ENCODE assay signal across 17 cellular contexts in the genomic region with DNA sequence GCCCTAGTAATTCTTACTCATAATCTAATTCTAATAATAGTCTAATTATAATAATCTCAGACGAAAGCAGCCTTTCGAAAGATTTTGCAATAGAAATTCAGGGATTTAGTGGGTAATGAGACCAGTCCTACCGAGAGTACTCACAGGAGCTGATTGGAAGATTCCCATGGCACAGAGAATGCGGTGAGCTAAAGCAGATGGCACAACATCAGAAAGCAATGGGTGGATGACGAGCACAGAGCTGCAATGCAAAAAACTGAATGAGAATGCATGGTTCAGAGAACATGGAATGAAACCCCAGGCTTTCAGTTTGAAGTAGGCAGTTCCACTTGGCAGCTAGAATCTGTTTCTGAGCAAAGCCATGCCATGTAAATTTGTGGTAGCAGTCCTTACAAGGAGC.
DNase-seq lines count a peak whose midpoint lies in the region; ATAC-seq lines count a peak whose summit lies in the region.
"Had no signal": no experiment of that assay in that cellular context is flagged by ENCODE, and none has a peak within 500 bp of the region (broad histone marks: within the 10 kb centered on the region; RNA-seq: fewer than 3 reads in every experiment).

No MANE protein-coding gene starts in this region.

- ATAC-seq in left lobe of liver, result peak; percentile 58
- ATAC-seq: A549 had no signal

- H3K9me3 ChIP-seq in esophagus (ENCODE audit: control insufficient read depth in 2 of 2, insufficient read depth in 1 of 2, low read depth in 1 of 2, low read length in 1 of 2) (no peaks in the 10 kb centered on the region), SJCRH30 (replicated peaks) (no peaks in the 10 kb centered on the region)
- H3K9me3 ChIP-seq: A549, BLaER1 had no signal

- H3K36me3 ChIP-seq in esophagus (ENCODE audit: control insufficient read depth in 2 of 2, insufficient read depth in 2 of 2, low read length in 1 of 2) (no peaks in the 10 kb centered on the region), SJCRH30 (no peaks in the 10 kb centered on the region)
- H3K36me3 ChIP-seq: BLaER1 had no signal

- peak overlapping the region; percentile 0 to 12 for H3K27ac ChIP-seq in esophagus (ENCODE audit: low read depth in 2 of 2, low read length in 1 of 2)
- H3K27ac ChIP-seq in SJCRH30, result no peak overlapping the region
- H3K27ac ChIP-seq: 22Rv1, A549, BLaER1, GM23248 had no signal

- H3K4me1 ChIP-seq in esophagus (ENCODE audit: control insufficient read depth in 2 of 2, insufficient read depth in 2 of 2, low read length in 1 of 2), result no peaks in the 10 kb centered on the region
- H3K4me1 ChIP-seq in SJCRH30, result no peaks in the 10 kb centered on the region
- H3K4me1 ChIP-seq: A549, BLaER1 had no signal

- WGBS in esophagus, 2 donors, result 45 to 76% methylated on average over 5 of the region's 5 CpGs

- H3K4me3 ChIP-seq in esophagus (ENCODE audit: low read depth in 1 of 2, low read length in 2 of 2), result no peak overlapping the region
- no peak overlapping the region for H3K4me3 ChIP-seq in SJCRH30
- H3K4me3 ChIP-seq: A549, BLaER1, GM23248 had no signal

- H3K27me3 ChIP-seq in esophagus (ENCODE audit: control insufficient read depth in 1 of 2, insufficient read depth in 2 of 2, low read length in 2 of 2) (no peaks in the 10 kb centered on the region), SJCRH30 (no peaks in the 10 kb centered on the region)
- H3K27me3 ChIP-seq: BLaER1 had no signal

- DNase-seq in NCI-H82 (lab: John Stamatoyannopoulos, UW) (peak; percentile 31), NCI-H82 treated with DMSO at 0.1 percent for 48 hours (lab: John Stamatoyannopoulos, UW; ENCODE audit: unreplicated experiment) (no peak), left lobe of liver (ENCODE audit: low spot score) (no peak), T1000 (lab: John Stamatoyannopoulos, UW) (no peak), SKM-1 treated with dmso at 0.1 percent for 144 hours (lab: John Stamatoyannopoulos, UW; ENCODE audit: unreplicated experiment) (no peak), SJCRH30 (no peak)
- DNase-seq: AML-193; CD4-positive, alpha-beta memory T cell; DMS153; DMS79; GDM1; GM23248; HCEC 1CT had no signal
